ENCODE assay signal across 18 cellular contexts in the genomic region with DNA sequence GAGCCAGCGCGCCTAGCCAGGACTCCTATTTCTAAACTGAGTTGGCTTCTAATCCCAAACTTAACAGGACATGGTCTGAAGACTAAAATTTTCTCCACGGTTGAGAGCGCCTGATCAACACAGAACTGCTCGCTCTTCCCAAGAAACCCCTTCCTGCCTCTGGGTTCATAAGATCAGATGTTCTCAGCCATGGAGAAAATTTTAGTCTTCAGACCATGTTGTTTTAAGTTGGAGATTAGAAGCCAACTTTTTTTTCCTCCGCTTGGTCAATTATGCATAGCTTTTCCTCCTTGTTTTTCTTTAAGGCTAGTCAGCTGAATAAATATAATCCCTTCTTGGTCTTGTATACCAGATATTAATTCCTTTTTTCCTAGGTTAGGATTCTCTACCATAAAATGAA.
A peak's percentile ranks its signal among the peaks of the same experiment; 100 is the strongest.
DNase-seq lines count a peak whose midpoint lies in the region.
"Had no signal": no experiment of that assay in that cellular context is flagged by ENCODE, and none has a peak within 500 bp of the region (broad histone marks: within the 10 kb centered on the region; RNA-seq: fewer than 3 reads in every experiment).

No MANE protein-coding gene starts in this region.

- in situ Hi-C loops in Caki2 (cut with HindIII; ENCODE audit: low pct_unique_long_range_greater_than_20kb, low sequenced_read_pairs): no loop called here

- DNase-seq in Caki2 (ENCODE audit: low read depth): peak; percentile 62
- peak; percentile 17 for DNase-seq in astrocyte of the hippocampus (ENCODE audit: low read depth, low spot score)
- DNase-seq in glomerular visceral epithelial cell (ENCODE audit: extremely low spot score): peak; percentile 10
- DNase-seq in kidney tubule cell (ENCODE audit: low spot score): peak; percentile 53
- DNase-seq in activated naive CD4-positive, alpha-beta T cell (lab: John Stamatoyannopoulos, UW): no peak
- DNase-seq in amygdala (lab: John Stamatoyannopoulos, UW): no peak
- no peak for DNase-seq in NCI-H1092 treated with DMSO at 0.1 percent for 48 hours (lab: John Stamatoyannopoulos, UW)
- DNase-seq: AML-193; Caco-2; CD4-positive, alpha-beta T cell; CD8-positive, alpha-beta T cell; DMS 273 treated with DMSO at 0.1 percent for 48 hours; DMS153; DMS53; DMS79; DND-41; EL; GDM1 had no signal

Comparison
In these comparisons a context has a peak if more than half of its experiments do, and no peak if none do; other contexts are left out.
1. DNase-seq: peak in Caki2 (single experiment), astrocyte of the hippocampus (single experiment), glomerular visceral epithelial cell (single experiment) and kidney tubule cell (single experiment); none in activated naive CD4-positive, alpha-beta T cell (0 of 4), amygdala (0 of 56) and NCI-H1092 treated with DMSO at 0.1 percent for 48 hours (single experiment).